Comparison of ENCODE assay signal across 7 cellular contexts in genomic region chr3:141440942-141441341, GRCh38.
DNase-seq lines count a peak whose midpoint lies in the region; ATAC-seq lines count a peak whose summit lies in the region.

No MANE protein-coding gene starts in this region.

- peak overlapping the region; percentile 7 to 66 for H3K4me3 Mint-ChIP-seq in effector memory CD8-positive, alpha-beta T cell
- no peak overlapping the region for H3K4me3 Mint-ChIP-seq in stimulated activated naive B cell treated with anti-CD40 and anti-IgM and Interleukin-4, amounts not matched to agents 10 μg/mL and 1 μg/mL and 100 μg/mL, for 72 hours

- H3K9me3 Mint-ChIP-seq in effector memory CD8-positive, alpha-beta T cell: no peaks in the 10 kb centered on the region
- no peaks in the 10 kb centered on the region for H3K9me3 Mint-ChIP-seq in stimulated activated naive B cell treated with anti-CD40 and anti-IgM and Interleukin-4, amounts not matched to agents 10 μg/mL and 1 μg/mL and 100 μg/mL, for 72 hours

- peaks cover 55% of the 10 kb centered on the region for H3K36me3 Mint-ChIP-seq in effector memory CD8-positive, alpha-beta T cell (ENCODE audit: insufficient read depth)
- H3K36me3 Mint-ChIP-seq in stimulated activated naive B cell treated with anti-CD40 and anti-IgM and Interleukin-4, amounts not matched to agents 10 μg/mL and 1 μg/mL and 100 μg/mL, for 72 hours: peaks cover 37 to 55% of the 10 kb centered on the region in 2 donors

- peak overlapping the region; percentile 91 to 93 for H3K27ac Mint-ChIP-seq in effector memory CD8-positive, alpha-beta T cell
- H3K27ac Mint-ChIP-seq in stimulated activated naive B cell treated with anti-CD40 and anti-IgM and Interleukin-4, amounts not matched to agents 10 μg/mL and 1 μg/mL and 100 μg/mL, for 72 hours: peak overlapping the region; percentile 22

- no peaks in the 10 kb centered on the region for H3K27me3 Mint-ChIP-seq in effector memory CD8-positive, alpha-beta T cell
- no peaks in the 10 kb centered on the region for H3K27me3 Mint-ChIP-seq in stimulated activated naive B cell treated with anti-CD40 and anti-IgM and Interleukin-4, amounts not matched to agents 10 μg/mL and 1 μg/mL and 100 μg/mL, for 72 hours

- no peak for DNase-seq in effector memory CD8-positive, alpha-beta T cell
- no peak for DNase-seq in stimulated activated naive B cell treated with anti-CD40 and anti-IgM and Interleukin-4, amounts not matched to agents 10 μg/mL and 1 μg/mL and 100 μg/mL, for 72 hours
- DNase-seq in NCI-H2081 treated with DMSO at 0.1 percent for 48 hours (lab: John Stamatoyannopoulos, UW) (no peak), SHP77 (lab: John Stamatoyannopoulos, UW) (no peak), NCI-H1930 (lab: John Stamatoyannopoulos, UW) (no peak)

- ATAC-seq in GM19455 (IDR thresholded peaks at IDR 0.05; ENCODE audit: unreplicated experiment) (peak; percentile 20), HG03280 (IDR thresholded peaks at IDR 0.05; ENCODE audit: unreplicated experiment) (peak; percentile 16)
- peak; percentile 22 for ATAC-seq in effector memory CD8-positive, alpha-beta T cell (replicated peaks)
- ATAC-seq in stimulated activated naive B cell treated with anti-CD40 and anti-IgM and Interleukin-4, amounts not matched to agents 10 μg/mL and 1 μg/mL and 100 μg/mL, for 72 hours (replicated peaks): peak; percentile 17 to 36

- peaks cover 27 to 56% of the 10 kb centered on the region in 2 donors for H3K4me1 Mint-ChIP-seq in effector memory CD8-positive, alpha-beta T cell (ENCODE audit: low read depth in 2 of 2)
- peaks cover 14 to 27% of the 10 kb centered on the region in 2 donors for H3K4me1 Mint-ChIP-seq in stimulated activated naive B cell treated with anti-CD40 and anti-IgM and Interleukin-4, amounts not matched to agents 10 μg/mL and 1 μg/mL and 100 μg/mL, for 72 hours

Comparison
In these comparisons a context has a peak if more than half of its experiments do, and no peak if none do; other contexts are left out.
1. H3K4me3 Mint-ChIP-seq: peak in effector memory CD8-positive, alpha-beta T cell (2 of 2); none in stimulated activated naive B cell treated with anti-CD40 and anti-IgM and Interleukin-4, amounts not matched to agents 10 μg/mL and 1 μg/mL and 100 μg/mL, for 72 hours (0 of 2).
2. Peak in every context shown above with its lines, with median percentiles within 50 percentile points of each other: ATAC-seq.